In the genomic region with DNA sequence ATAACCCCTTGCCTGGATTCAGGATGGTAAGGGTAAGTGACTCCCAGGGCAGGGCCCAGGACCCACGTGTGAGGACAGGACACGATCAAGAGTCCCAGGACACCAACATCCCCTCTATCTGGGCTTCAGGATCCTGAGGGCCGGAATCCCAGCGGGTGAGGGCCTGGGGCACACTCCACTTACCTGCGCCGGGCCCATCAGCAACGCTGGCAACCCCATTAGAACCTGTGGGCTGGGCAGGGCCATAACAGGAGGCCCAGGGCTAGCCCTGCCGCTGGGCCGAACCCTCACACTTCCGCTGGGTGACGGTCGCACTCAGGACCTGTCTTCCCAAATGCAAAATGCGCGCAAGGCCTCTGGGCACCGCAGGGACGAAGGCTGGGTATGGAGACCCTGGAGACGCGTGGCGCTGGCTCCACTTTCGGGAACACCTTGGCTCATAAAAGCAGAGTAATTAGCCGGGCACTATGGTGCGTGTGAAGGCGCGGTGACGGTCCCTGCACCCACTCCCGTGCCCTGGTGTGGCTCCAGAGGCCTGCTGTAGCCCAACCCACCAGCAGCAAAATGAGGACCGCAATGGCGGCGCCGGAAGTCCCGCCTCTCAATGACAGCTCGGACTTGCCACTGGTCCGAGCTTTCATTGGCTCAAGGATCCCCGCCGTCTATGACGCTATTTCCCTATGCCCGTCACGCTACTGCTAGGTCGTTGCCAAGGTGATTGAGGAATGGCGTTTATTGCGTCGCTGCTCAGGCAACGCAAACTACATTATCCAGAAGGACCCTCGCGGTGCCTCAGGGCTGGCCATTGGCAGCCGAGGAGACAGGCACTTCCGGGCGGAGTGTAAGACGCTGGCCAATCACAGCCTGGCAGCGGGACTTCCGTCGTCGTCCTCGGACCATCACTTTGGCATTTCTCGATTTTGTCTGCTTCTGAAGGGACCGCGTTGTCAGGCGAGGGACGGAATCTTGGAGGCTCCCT, we compare ENCODE assay signal across 8 cellular contexts. TPM values are rescaled to one million over a fixed set of nuclear protein-coding genes. Genes with fewer than 3 reads are reported as not detected.
DNase-seq lines count a peak whose midpoint lies in the region; ATAC-seq and TF ChIP-seq lines count a peak whose summit lies in the region.

ZNF132 (minus strand) TSS at position 578 of the 979 bp plus-strand sequence; CDS start at position 246, 332 bp downstream.

- H3K27me3 Mint-ChIP-seq in CD14-positive monocyte (ENCODE audit: low read depth in 3 of 3) = peaks cover 3 to 14% (median 14%) of the 10 kb centered on the region in 3 donors
- H3K27me3 Mint-ChIP-seq in activated naive CD8-positive, alpha-beta T cell treated with anti-CD3 and anti-CD28 coated beads, Interleukin-2, amount 10 ng/mL, durations not matched to agents 7 days and 5 days = no peaks in the 10 kb centered on the region

- peak; percentile 96 for ATAC-seq in GM19438 (IDR thresholded peaks at IDR 0.05; ENCODE audit: low read depth, unreplicated experiment)
- ATAC-seq in activated naive CD8-positive, alpha-beta T cell treated with anti-CD3 and anti-CD28 coated beads, Interleukin-2, amount 10 ng/mL, durations not matched to agents 7 days and 5 days (ENCODE audit: low read depth) = peak; percentile 98
- ATAC-seq in Right ventricle myocardium inferior = peak; percentile 98
- peak; percentile 99 for ATAC-seq in thoracic aorta (ENCODE audit: insufficient number of reproducible peaks, low FRiP score, low read depth)

- H3K4me3 ChIP-seq in SK-N-SH (ENCODE audit: low read depth in 2 of 2, low read length in 1 of 2) (peak within 1 kb of the TSS; percentile 83 to 87), ovary (peak within 1 kb of the TSS; percentile 61), thoracic aorta (peak within 1 kb of the TSS; percentile 84)

- H3K36me3 ChIP-seq in SK-N-SH (replicated peaks in 1 of 2; ENCODE audit: control insufficient read depth in 1 of 2, insufficient read depth in 2 of 2, low read length in 1 of 2) = peaks cover 20 to 31% of the 10 kb centered on the region in 2 experiments
- no peaks in the 10 kb centered on the region for H3K36me3 ChIP-seq in ovary
- peaks cover 22% of the 10 kb centered on the region for H3K36me3 ChIP-seq in thoracic aorta

- H3K36me3 Mint-ChIP-seq in CD14-positive monocyte = peaks cover 39 to 49% of the 10 kb centered on the region in 2 donors
- peaks cover 45% of the 10 kb centered on the region for H3K36me3 Mint-ChIP-seq in activated naive CD8-positive, alpha-beta T cell treated with anti-CD3 and anti-CD28 coated beads, Interleukin-2, amount 10 ng/mL, durations not matched to agents 7 days and 5 days

- H3K4me1 Mint-ChIP-seq in CD14-positive monocyte = peaks cover 16% of the 10 kb centered on the region
- H3K4me1 Mint-ChIP-seq in activated naive CD8-positive, alpha-beta T cell treated with anti-CD3 and anti-CD28 coated beads, Interleukin-2, amount 10 ng/mL, durations not matched to agents 7 days and 5 days = peaks cover 21% of the 10 kb centered on the region

- peak; percentile 58 for TF ChIP-seq POLR2A in ovary (IDR thresholded peaks at IDR 0.05)

- DNase-seq in CD14-positive monocyte (ENCODE audit: low spot score) = peak; percentile 99
- DNase-seq in HK-2 (ENCODE audit: unreplicated experiment) = peak; percentile 97
- DNase-seq in SK-N-SH = peak; percentile 96
- peak; percentile 89 for DNase-seq in activated naive CD8-positive, alpha-beta T cell treated with anti-CD3 and anti-CD28 coated beads, Interleukin-2, amount 10 ng/mL, durations not matched to agents 7 days and 5 days
- DNase-seq in Right ventricle myocardium inferior (ENCODE audit: missing footprints) = peak; percentile 98
- DNase-seq in ovary = peak; percentile 94 to 98 (median 96)
- DNase-seq in thoracic aorta (ENCODE audit: low spot score) = peak; percentile 98

- H3K4me1 ChIP-seq in SK-N-SH (ENCODE audit: control insufficient read depth in 1 of 2, insufficient read depth in 2 of 2, low read depth in 1 of 2, low read length in 1 of 2) = peaks cover 0 to 16% of the 10 kb centered on the region in 2 experiments; a peak in 1 of 4 replicates
- H3K4me1 ChIP-seq in ovary (ENCODE audit: insufficient read depth) = peaks cover 11% of the 10 kb centered on the region
- H3K4me1 ChIP-seq in thoracic aorta (ENCODE audit: control insufficient read depth in 1 of 2, low read depth in 2 of 2) = peaks cover 6 to 18% of the 10 kb centered on the region in 2 donors

- no peak for TF ChIP-seq CTCF in CD14-positive monocyte (IDR thresholded peaks at IDR 0.05)
- TF ChIP-seq CTCF in SK-N-SH (IDR thresholded peaks at IDR 0.05) = no peak
- TF ChIP-seq CTCF in ovary (IDR thresholded peaks at IDR 0.05) = no peak
- TF ChIP-seq CTCF in thoracic aorta (IDR thresholded peaks at IDR 0.05) = no peak

- H3K9me2 ChIP-seq in SK-N-SH = no peaks in the 10 kb centered on the region

- peak within 1 kb of the TSS; percentile 93 to 98 (median 95) for H3K27ac Mint-ChIP-seq in CD14-positive monocyte
- peak within 1 kb of the TSS; percentile 96 for H3K27ac Mint-ChIP-seq in activated naive CD8-positive, alpha-beta T cell treated with anti-CD3 and anti-CD28 coated beads, Interleukin-2, amount 10 ng/mL, durations not matched to agents 7 days and 5 days

- peaks cover 10% of the 10 kb centered on the region; the same call in 1 of the 2 replicates for H3K9me3 ChIP-seq in SK-N-SH
- peaks cover 3 to 38% of the 10 kb centered on the region in 2 donors for H3K9me3 ChIP-seq in ovary
- peaks cover 30% of the 10 kb centered on the region for H3K9me3 ChIP-seq in thoracic aorta

- peak within 1 kb of the TSS; percentile 66 for H3K9ac ChIP-seq in SK-N-SH

- H3K27me3 ChIP-seq in SK-N-SH (ENCODE audit: insufficient read depth) = no peaks in the 10 kb centered on the region
- H3K27me3 ChIP-seq in ovary = no peaks in the 10 kb centered on the region
- H3K27me3 ChIP-seq in thoracic aorta (replicated peaks; ENCODE audit: insufficient read depth) = no peaks in the 10 kb centered on the region

- peaks cover 61 to 85% (median 76%) of the 10 kb centered on the region in 7 donors for H3K9me3 Mint-ChIP-seq in CD14-positive monocyte
- H3K9me3 Mint-ChIP-seq in activated naive CD8-positive, alpha-beta T cell treated with anti-CD3 and anti-CD28 coated beads, Interleukin-2, amount 10 ng/mL, durations not matched to agents 7 days and 5 days = peaks cover 40% of the 10 kb centered on the region

- no peaks in the 10 kb centered on the region for H4K20me1 ChIP-seq in SK-N-SH (ENCODE audit: insufficient read depth)

- no peaks in the 10 kb centered on the region for H3F3A ChIP-seq in SK-N-SH (replicated peaks; ENCODE audit: insufficient read depth)

- intact Hi-C loops in CD14-positive monocyte (cut with micrococcal nuclease) (loop anchor here in 1 of 2 donors (1.0 to 2.0 kb wide), 3 partner anchors 11 to 53 kb away; partner anchors contain the start of genes RPS5 and ZNF324B), Right ventricle myocardium inferior (cut with DNase I) (loop anchor here (1.0 kb wide), 1 partner anchor 11 kb away; the partner anchor contains the start of gene ZNF324B), ovary (cut with DNase I) (no loop called here)

- peaks cover 13% of the 10 kb centered on the region; the same call in 1 of the 2 replicates for H3K79me2 ChIP-seq in SK-N-SH (ENCODE audit: insufficient read depth)

- POLR2A ChIA-PET in SK-N-SH (lab: Yijun Ruan, JAX) = interaction anchor here (0.5 to 1.6 kb wide), 4 partner anchors 11 to 958 kb away, joined by 3 to 8 read pairs (median 4); partner anchors contain the start of genes ZNF324B and ZNF497
- POLR2A ChIA-PET in activated naive CD8-positive, alpha-beta T cell treated with anti-CD3 and anti-CD28 coated beads, Interleukin-2, amount 10 ng/mL, durations not matched to agents 7 days and 5 days (lab: Charles Lee) = interaction anchor here (0.6 to 1.3 kb wide), 8 partner anchors 11 to 211 kb away, joined by 3 to 5 read pairs (median 3); partner anchors contain the start of genes ERVK3-1, ZNF324B, ZNF544 and ZNF584

- TF ChIP-seq EP300 in SK-N-SH (IDR thresholded peaks at IDR 0.05; ENCODE audit: borderline replicate concordance in 1 of 2, low read depth in 1 of 2, low read length in 1 of 2) = no peak
- TF ChIP-seq EP300 in ovary (IDR thresholded peaks at IDR 0.05) = peak; percentile 59

- H3K27ac ChIP-seq in SK-N-SH (ENCODE audit: low read depth in 2 of 2, low read length in 1 of 2) (peak within 1 kb of the TSS; percentile 69 to 79), ovary (peak within 1 kb of the TSS; percentile 24 to 67), thoracic aorta (peak within 1 kb of the TSS; percentile 83)

- 22% methylated on average over 37 of the region's 59 CpGs for WGBS in SK-N-SH (ENCODE audit: low lambda C conversion rate)
- WGBS in ovary, 3 donors = 5 to 7% (median 6%) methylated on average over 54 to 59 of the region's 59 CpGs

- peak within 1 kb of the TSS; percentile 99 for H3K4me2 ChIP-seq in SK-N-SH

- no peak for TF ChIP-seq RAD21 in SK-N-SH (IDR thresholded peaks at IDR 0.05; ENCODE audit: low read length)

- peak within 1 kb of the TSS; percentile 91 for H2AFZ ChIP-seq in SK-N-SH (ENCODE audit: low read depth)

- CTCF ChIA-PET in SK-N-SH (lab: Yijun Ruan, JAX) = no interaction called here

- H3K4me3 Mint-ChIP-seq in CD14-positive monocyte = peak within 1 kb of the TSS; percentile 86 to 93
- peak within 1 kb of the TSS; percentile 98 for H3K4me3 Mint-ChIP-seq in activated naive CD8-positive, alpha-beta T cell treated with anti-CD3 and anti-CD28 coated beads, Interleukin-2, amount 10 ng/mL, durations not matched to agents 7 days and 5 days

TF ChIP-seq in SK-N-SH, 30 proteins besides CTCF, POLR2A, EP300 and RAD21 (continues in another document):
- TF ChIP-seq TAF1 (IDR thresholded peaks at IDR 0.05; ENCODE audit: borderline replicate concordance, low read depth, low read length) = peak; percentile 50
- peak; percentile 32; the same call in 1 of the 2 replicates for TF ChIP-seq IRF3 (IDR thresholded peaks at IDR 0.05; ENCODE audit: low read depth, low read length)
- TF ChIP-seq RXRA (IDR thresholded peaks at IDR 0.05; ENCODE audit: borderline replicate concordance, low read depth) = no peak

RNA-seq across cellular contexts. Expression of gene ZNF132, which starts in this region (rescaled TPM):
- polyA plus RNA-seq in CD14-positive monocyte (under 1 TPM; 0.40 to 0.92 TPM), SK-N-SH (2012; rRNA removed) (1.3 and 1.9 TPM in 2 replicates), ovary (1 to 10 TPM; 3.3 to 5.9 TPM)
- 0.99 and 1.5 TPM in 2 replicates for polyA plus RNA-seq in SK-N-SH (2012; cell fraction: cytosol; rRNA removed)
- polyA plus RNA-seq in SK-N-SH (2012; cell fraction: nucleus; rRNA removed) = 2.2 and 3.1 TPM in 2 replicates
- 1 to 10 TPM; 7.3 to 7.4 TPM for total RNA-seq in activated naive CD8-positive, alpha-beta T cell treated with anti-CD3 and anti-CD28 coated beads, Interleukin-2, amount 10 ng/mL, durations not matched to agents 7 days and 5 days
- total RNA-seq in Right ventricle myocardium inferior (5.1 TPM), ovary (10 to 100 TPM in 2 of 7 donors, 1 to 10 TPM in 5; 6.2 to 12.5 (median 8.6) TPM), thoracic aorta (10 to 100 TPM in 1 of 2 donors, 1 to 10 TPM in 1; 3.1 to 10.2 TPM)

Comparison
In these comparisons a context has a peak if more than half of its experiments do, and no peak if none do; other contexts are left out.
1. Peak in every context shown above with its lines: DNase-seq, ATAC-seq, H3K4me3 ChIP-seq and H3K27ac ChIP-seq.
2. Peak in DNase-seq in CD14-positive monocyte; RNA of the gene not detected or under 1 TPM.